In genomic region chr22:49853981-49854791, GRCh38 we compare ENCODE assay signal across 8 cellular contexts.
A peak's percentile ranks its signal among the peaks of the same experiment; 100 is the strongest.
DNase-seq lines count a peak whose midpoint lies in the region; ATAC-seq lines count a peak whose summit lies in the region.

No MANE protein-coding gene starts in this region.

- H3K27ac ChIP-seq in muscle layer of colon (ENCODE audit: low read depth, low read length), result peak overlapping the region; percentile 78

- no peaks in the 10 kb centered on the region for H3K9me3 ChIP-seq in endocrine pancreas (ENCODE audit: control insufficient read depth, low read length)
- no peaks in the 10 kb centered on the region for H3K9me3 ChIP-seq in muscle layer of colon (ENCODE audit: low read length)

- H3K36me3 ChIP-seq in endocrine pancreas (ENCODE audit: control insufficient read depth, insufficient read depth, low read length), result no peaks in the 10 kb centered on the region
- H3K36me3 ChIP-seq in muscle layer of colon (ENCODE audit: insufficient read depth, low read length), result no peaks in the 10 kb centered on the region

- DNase-seq in COLO668 (lab: John Stamatoyannopoulos, UW; ENCODE audit: unreplicated experiment) (peak; percentile 55), SW480 (ENCODE audit: low spot score) (peak; percentile 23), activated gamma-delta T cell (lab: John Stamatoyannopoulos, UW) (no peak), NCI-H510A (lab: John Stamatoyannopoulos, UW) (no peak)

- H3K9ac ChIP-seq in endocrine pancreas (ENCODE audit: control insufficient read depth, insufficient read depth, low read length) (peak overlapping the region; percentile 65), muscle layer of colon (ENCODE audit: low read length) (no peak overlapping the region)

- H3K4me3 ChIP-seq in endocrine pancreas (ENCODE audit: control insufficient read depth, insufficient read depth, low read length) (peak overlapping the region; percentile 70), muscle layer of colon (ENCODE audit: low read depth in 1 of 2, low read length in 2 of 2) (peak overlapping the region; percentile 35 to 44)

- ATAC-seq in GM19043 (IDR thresholded peaks at IDR 0.05; ENCODE audit: low read depth, unreplicated experiment) (peak; percentile 26), HG03280 (IDR thresholded peaks at IDR 0.05; ENCODE audit: unreplicated experiment) (peak; percentile 25)

- H3K27me3 ChIP-seq in endocrine pancreas (ENCODE audit: control insufficient read depth, insufficient read depth, low read length) (no peaks in the 10 kb centered on the region), muscle layer of colon (ENCODE audit: control insufficient read depth in 1 of 2, insufficient read depth in 2 of 2, low read length in 2 of 2) (peaks cover 3 to 17% of the 10 kb centered on the region in 2 donors)

- H3K4me1 ChIP-seq in endocrine pancreas (ENCODE audit: control insufficient read depth, insufficient read depth, low read length) (peaks cover 6% of the 10 kb centered on the region), muscle layer of colon (ENCODE audit: insufficient read depth, low read length) (peaks cover 16% of the 10 kb centered on the region)

Comparison
In these comparisons a context has a peak if more than half of its experiments do, and no peak if none do; other contexts are left out.
1. DNase-seq: peak in COLO668 (single experiment) and SW480 (single experiment); none in activated gamma-delta T cell (single experiment) and NCI-H510A (single experiment).